1 cellular context compared by ENCODE assay signal in the genomic region with DNA sequence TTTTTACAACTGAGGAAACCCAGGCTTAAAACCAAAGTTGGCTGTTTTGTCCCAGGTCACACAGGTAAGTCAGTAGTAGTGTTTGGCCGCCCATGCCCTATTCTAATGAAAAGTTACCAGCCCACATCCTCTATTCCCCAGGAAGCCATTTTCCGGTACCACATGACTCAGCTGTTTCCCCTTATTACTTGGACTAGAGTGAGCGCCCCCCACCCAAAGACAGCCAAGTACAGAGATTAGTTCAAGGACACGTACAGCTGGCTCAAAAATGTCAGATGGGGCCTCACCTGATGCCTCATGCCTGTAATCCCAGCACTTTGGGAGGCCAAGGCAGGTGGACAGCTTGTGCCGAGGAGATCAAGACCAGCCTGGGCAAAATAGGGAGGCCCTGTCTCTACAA.
TF ChIP-seq lines count a peak whose summit lies in the region.

No MANE protein-coding gene starts in this region.

TF ChIP-seq in endothelial cell of umbilical vein, 7 proteins besides CTCF, POLR2A, EP300 and RAD21:
- TF ChIP-seq EZH2 (IDR thresholded peaks at IDR 0.05; ENCODE audit: borderline replicate concordance, low read depth, low read length, severe bottlenecking) (no peak), POLR2AphosphoS5 (IDR thresholded peaks at IDR 0.05; ENCODE audit: insufficient read depth, low read depth, low read length) (no peak), MAX (IDR thresholded peaks at IDR 0.05; ENCODE audit: insufficient read depth, insufficient read length) (no peak), MYC (IDR thresholded peaks at IDR 0.05; ENCODE audit: low read depth, low read length) (no peak), GATA2 (IDR thresholded peaks at IDR 0.05; ENCODE audit: insufficient read depth, insufficient read length, low read depth, low read length) (no peak), FOS (IDR thresholded peaks at IDR 0.05; ENCODE audit: borderline replicate concordance, insufficient read depth, low read length) (no peak), JUN (IDR thresholded peaks at IDR 0.05; ENCODE audit: borderline replicate concordance, insufficient read depth, insufficient read length, low read depth) (no peak)
TF ChIP-seq in endothelial cell of umbilical vein: peak in this region for 0.
